In genomic region chr12:40204337-40204736, GRCh38 we compare ENCODE assay signal across 36 cellular contexts. TPM values are rescaled to one million over a fixed set of nuclear protein-coding genes. Genes with fewer than 3 reads are reported as not detected.
"Had no signal": no experiment of that assay in that cellular context is flagged by ENCODE, and none has a peak within 500 bp of the region (broad histone marks: within the 10 kb centered on the region; RNA-seq: fewer than 3 reads in every experiment).

No MANE protein-coding gene starts in this region.

- H3K4me1 Mint-ChIP-seq: activated CD4-positive, alpha-beta T cell treated with anti-CD3 and anti-CD28 coated beads, Interleukin-2, amount 10 ng/mL, durations not matched to agents 24 days and 14 days; activated T-helper 17 cell treated with anti-CD3 and anti-CD28 coated beads, Interleukin-2, amount 50 U/mL, for 72 hours; WTC11 had no signal

- H3K9me3 ChIP-seq: adrenal gland, body of pancreas, breast epithelium had no signal

- H3K4me3 Mint-ChIP-seq: activated CD4-positive, alpha-beta memory T cell treated with anti-CD3 and anti-CD28 coated beads for 36 hours; activated CD4-positive, alpha-beta T cell treated with anti-CD3 and anti-CD28 coated beads, Interleukin-2, amount 10 ng/mL, durations not matched to agents 24 days and 14 days; activated CD8-positive, alpha-beta T cell treated with anti-CD3 and anti-CD28 coated beads for 36 hours; activated naive CD4-positive, alpha-beta T cell treated with anti-CD3 and anti-CD28 coated beads for 36 hours; activated naive CD8-positive, alpha-beta T cell treated with anti-CD3 and anti-CD28 coated beads for 36 hours; activated T-cell treated with anti-CD3 and anti-CD28 coated beads, Interleukin-2, amount 50 U/mL, for 4 hours; activated T-cell treated with anti-CD3 and anti-CD28 coated beads, Interleukin-2, amount 50 U/mL, for 72 hours; activated T-helper 1 cell treated with anti-CD3 and anti-CD28 coated beads, Interleukin-12 subunit alpha, Interleukin-12 subunit beta, Interleukin-2, Interleukin-4 antibody, amounts not matched to agents 30 ng/mL and 10 ng/mL and 1 ng/mL, durations not matched to agents 14 hours and 24 hours and 36 hours; activated T-helper 17 cell treated with anti-CD3 and anti-CD28 coated beads, Interleukin-2, amount 50 U/mL, for 72 hours; T-helper 2 cell treated with Interferon-gamma antibody and Interleukin-4, amounts not matched to agents 5 μg/mL and 100 μg/mL, for 36 hours; WTC11 had no signal

- H3K27ac ChIP-seq: adrenal gland, body of pancreas, brain microvascular endothelial cell, breast epithelium, WERI-Rb-1 had no signal

- H3K36me3 Mint-ChIP-seq: activated CD4-positive, alpha-beta memory T cell treated with anti-CD3 and anti-CD28 coated beads for 36 hours; activated naive CD4-positive, alpha-beta T cell treated with anti-CD3 and anti-CD28 coated beads, Interleukin-2, amount 50 U/mL, for 72 hours; activated naive CD8-positive, alpha-beta T cell treated with anti-CD3 and anti-CD28 coated beads for 36 hours; WTC11 had no signal

- ATAC-seq: activated CD4-positive, CD25-positive, alpha-beta regulatory T cell treated with anti-CD3 and anti-CD28 coated beads, Interleukin-2, amount 50 U/mL, for 24 hours; activated CD8-positive, alpha-beta T cell treated with anti-CD3 and anti-CD28 coated beads for 36 hours; activated naive CD4-positive, alpha-beta T cell treated with anti-CD3 and anti-CD28 coated beads, Interleukin-2, amount 50 U/mL, for 72 hours; activated T-cell treated with anti-CD3 and anti-CD28 coated beads, Interleukin-2, amount 50 U/mL, for 4 hours; activated T-cell treated with anti-CD3 and anti-CD28 coated beads, Interleukin-2, amount 50 U/mL, for 72 hours; activated T-helper 17 cell treated with anti-CD3 and anti-CD28 coated beads, Interleukin-2, amount 50 U/mL, for 72 hours; body of pancreas; WTC11 had no signal

- H3K36me3 ChIP-seq: adrenal gland, brain microvascular endothelial cell, breast epithelium, WERI-Rb-1 had no signal

- H3K4me1 ChIP-seq: adrenal gland, body of pancreas, breast epithelium had no signal

- H3K4me3 ChIP-seq: adrenal gland, body of pancreas, breast epithelium had no signal

- FAIRE-seq: astrocyte had no signal

- H3K27me3 Mint-ChIP-seq: activated naive CD8-positive, alpha-beta T cell treated with anti-CD3 and anti-CD28 coated beads for 36 hours; activated T-helper 17 cell treated with anti-CD3 and anti-CD28 coated beads, Interleukin-2, amount 50 U/mL, for 72 hours had no signal

- H3K9me3 Mint-ChIP-seq: activated CD4-positive, alpha-beta memory T cell treated with anti-CD3 and anti-CD28 coated beads for 36 hours; activated CD4-positive, alpha-beta T cell treated with anti-CD3 and anti-CD28 coated beads, Interleukin-2, amount 10 ng/mL, durations not matched to agents 24 days and 14 days; activated CD8-positive, alpha-beta T cell treated with anti-CD3 and anti-CD28 coated beads for 36 hours; activated naive CD4-positive, alpha-beta T cell treated with anti-CD3 and anti-CD28 coated beads for 36 hours; activated naive CD4-positive, alpha-beta T cell treated with anti-CD3 and anti-CD28 coated beads, Interleukin-2, amount 50 U/mL, for 72 hours; activated naive CD8-positive, alpha-beta T cell treated with anti-CD3 and anti-CD28 coated beads for 36 hours; activated T-cell treated with anti-CD3 and anti-CD28 coated beads, Interleukin-2, amount 50 U/mL, for 4 hours; activated T-cell treated with anti-CD3 and anti-CD28 coated beads, Interleukin-2, amount 50 U/mL, for 72 hours; activated T-helper 1 cell treated with anti-CD3 and anti-CD28 coated beads, Interleukin-12 subunit alpha, Interleukin-12 subunit beta, Interleukin-2, Interleukin-4 antibody, amounts not matched to agents 30 ng/mL and 10 ng/mL and 1 ng/mL, durations not matched to agents 14 hours and 24 hours and 36 hours; activated T-helper 17 cell treated with anti-CD3 and anti-CD28 coated beads, Interleukin-2, amount 50 U/mL, for 72 hours; T-helper 2 cell treated with Interferon-gamma antibody and Interleukin-4, amounts not matched to agents 5 μg/mL and 100 μg/mL, for 36 hours had no signal

- DNase-seq: activated CD4-positive, alpha-beta memory T cell treated with anti-CD3 and anti-CD28 coated beads for 36 hours; activated CD4-positive, alpha-beta T cell treated with anti-CD3 and anti-CD28 coated beads for 1 hour; activated CD4-positive, alpha-beta T cell treated with anti-CD3 and anti-CD28 coated beads for 4 hours; activated CD4-positive, alpha-beta T cell treated with anti-CD3 and anti-CD28 coated beads, Interleukin-2, amount 10 ng/mL, durations not matched to agents 24 days and 14 days; activated CD4-positive, alpha-beta T cell treated with anti-CD3 and anti-CD28 coated beads, Interleukin-2, amount 50 U/mL, for 1 hour; activated CD4-positive, alpha-beta T cell treated with anti-CD3 and anti-CD28 coated beads, Interleukin-2, amount 50 U/mL, for 4 hours; activated CD4-positive, CD25-positive, alpha-beta regulatory T cell; activated CD8-positive, alpha-beta memory T cell treated with anti-CD3 and anti-CD28 coated beads, Interleukin-2, amount 50 U/mL, for 4 hours; activated CD8-positive, alpha-beta T cell treated with anti-CD3 and anti-CD28 coated beads for 36 hours; activated effector memory CD4-positive, alpha-beta T cell treated with anti-CD3 and anti-CD28 coated beads, Interleukin-2, amount 50 U/mL, for 16 hours; activated gamma-delta T cell treated with Interleukin-2 at 50 U/mL for 16 hours; activated naive CD4-positive, alpha-beta T cell; activated naive CD4-positive, alpha-beta T cell treated with anti-CD3 and anti-CD28 coated beads for 36 hours; activated naive CD4-positive, alpha-beta T cell treated with anti-CD3 and anti-CD28 coated beads, Interleukin-2, amount 50 U/mL, for 16 hours; activated naive CD8-positive, alpha-beta T cell treated with anti-CD3 and anti-CD28 coated beads for 36 hours; activated T-cell treated with anti-CD3 and anti-CD28 coated beads for 4 hours; activated T-cell treated with anti-CD3 and anti-CD28 coated beads, Interleukin-2, amount 50 U/mL, for 1 hour; activated T-cell treated with anti-CD3 and anti-CD28 coated beads, Interleukin-2, amount 50 U/mL, for 4 hours; activated T-cell treated with anti-CD3 and anti-CD28 coated beads, Interleukin-2, amount 50 U/mL, for 72 hours; adrenal gland; amniotic stem cell; aorta; body of pancreas; brain microvascular endothelial cell; central memory CD4-positive, alpha-beta T cell; T-helper 2 cell; T-helper 9 cell; WERI-Rb-1 had no signal

- H3K27me3 ChIP-seq: adrenal gland, body of pancreas, brain microvascular endothelial cell, breast epithelium had no signal

- H3K27ac Mint-ChIP-seq: activated CD4-positive, alpha-beta memory T cell treated with anti-CD3 and anti-CD28 coated beads for 36 hours; activated CD4-positive, alpha-beta T cell treated with anti-CD3 and anti-CD28 coated beads, Interleukin-2, amount 10 ng/mL, durations not matched to agents 24 days and 14 days; activated CD8-positive, alpha-beta T cell treated with anti-CD3 and anti-CD28 coated beads for 36 hours; activated naive CD4-positive, alpha-beta T cell treated with anti-CD3 and anti-CD28 coated beads for 36 hours; activated naive CD4-positive, alpha-beta T cell treated with anti-CD3 and anti-CD28 coated beads, Interleukin-2, amount 50 U/mL, for 72 hours; activated naive CD8-positive, alpha-beta T cell treated with anti-CD3 and anti-CD28 coated beads for 36 hours; activated T-cell treated with anti-CD3 and anti-CD28 coated beads, Interleukin-2, amount 50 U/mL, for 72 hours; activated T-helper 1 cell treated with anti-CD3 and anti-CD28 coated beads, Interleukin-12 subunit alpha, Interleukin-12 subunit beta, Interleukin-2, Interleukin-4 antibody, amounts not matched to agents 30 ng/mL and 10 ng/mL and 1 ng/mL, durations not matched to agents 14 hours and 24 hours and 36 hours; activated T-helper 17 cell treated with anti-CD3 and anti-CD28 coated beads, Interleukin-2, amount 50 U/mL, for 72 hours; T-helper 2 cell treated with Interferon-gamma antibody and Interleukin-4, amounts not matched to agents 5 μg/mL and 100 μg/mL, for 36 hours; WTC11 had no signal

RNA-seq across cellular contexts. Expression of gene LRRK2, which starts 20.5 kb away (rescaled TPM):
- total RNA-seq: activated CD4-positive, alpha-beta T cell treated with anti-CD3 and anti-CD28 coated beads, Interleukin-2, amount 10 ng/mL, durations not matched to agents 24 days and 14 days; activated naive CD4-positive, alpha-beta T cell treated with anti-CD3 and anti-CD28 coated beads for 36 hours; activated naive CD4-positive, alpha-beta T cell treated with anti-CD3 and anti-CD28 coated beads, Interleukin-2, amount 50 U/mL, for 72 hours; activated T-cell treated with anti-CD3 and anti-CD28 coated beads, Interleukin-2, amount 50 U/mL, for 72 hours; activated T-helper 1 cell treated with anti-CD3 and anti-CD28 coated beads, Interleukin-12 subunit alpha, Interleukin-12 subunit beta, Interleukin-2, Interleukin-4 antibody, amounts not matched to agents 30 ng/mL and 10 ng/mL and 1 ng/mL, durations not matched to agents 14 hours and 24 hours and 36 hours had no signal
